ENCODE assay signal across 7 cellular contexts in the genomic region with DNA sequence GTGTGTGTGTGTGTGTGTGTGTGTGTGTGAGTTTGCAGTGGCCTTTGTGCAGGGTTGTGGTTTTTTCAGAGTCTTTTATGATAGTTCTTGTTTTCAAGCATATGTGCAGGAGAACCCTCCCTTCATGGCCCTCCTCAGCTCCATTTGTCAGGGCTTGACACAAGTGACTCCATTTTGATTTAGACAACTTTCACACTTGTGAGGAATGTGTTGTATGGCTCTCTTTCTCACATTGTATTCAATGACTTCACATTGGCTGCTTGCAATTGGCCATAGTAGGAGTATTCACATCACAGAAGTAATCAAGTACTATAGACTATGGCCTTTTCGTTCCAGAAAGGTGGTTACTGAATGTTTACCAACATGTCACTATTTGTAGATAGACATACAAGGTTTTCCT.
"Had no signal": no experiment of that assay in that cellular context is flagged by ENCODE, and none has a peak within 500 bp of the region (broad histone marks: within the 10 kb centered on the region; RNA-seq: fewer than 3 reads in every experiment).

No MANE protein-coding gene starts in this region.

- H3K27me3 Mint-ChIP-seq: IgD-negative memory B cell had no signal

- H3K36me3 Mint-ChIP-seq: IgD-negative memory B cell had no signal

- FAIRE-seq: HepG2, HTR-8/SVneo, K562 had no signal

- H3K4me3 ChIP-seq: K562 had no signal

- H3K27ac Mint-ChIP-seq: IgD-negative memory B cell had no signal

- H3K9me3 Mint-ChIP-seq: IgD-negative memory B cell had no signal

- DNase-seq: IMR-90, KBM-7 had no signal

- H3K4me3 Mint-ChIP-seq: IgD-negative memory B cell had no signal

- H3K27ac ChIP-seq: HL-60 had no signal

- ATAC-seq: K562 had no signal
